In genomic region chr5:32013658-32014057, GRCh38 we compare ENCODE assay signal across 1 cellular context.
TF ChIP-seq lines count a peak whose summit lies in the region.

No MANE protein-coding gene starts in this region.

TF ChIP-seq in IMR-90, 13 proteins besides CTCF, POLR2A, EP300 and RAD21 (continued from another document):
- TF ChIP-seq MXI1 (IDR thresholded peaks at IDR 0.05; ENCODE audit: borderline replicate concordance, low read depth, low read length) (no peak), ELK1 (IDR thresholded peaks at IDR 0.05; ENCODE audit: borderline replicate concordance, low read depth, low read length) (no peak), FOS (IDR thresholded peaks at IDR 0.05; ENCODE audit: low read depth, low read length) (no peak), CEBPB (IDR thresholded peaks at IDR 0.05; ENCODE audit: low read depth, low read length) (no peak), MAZ (IDR thresholded peaks at IDR 0.05; ENCODE audit: borderline replicate concordance, low read depth, low read length) (no peak), NFE2L2 (IDR thresholded peaks at IDR 0.05; ENCODE audit: low read depth, low read length) (no peak), CHD1 (IDR thresholded peaks at IDR 0.05; ENCODE audit: low read depth, low read length) (no peak), RCOR1 (IDR thresholded peaks at IDR 0.05; ENCODE audit: insufficient replicate concordance, low read length) (no peak)
- TF ChIP-seq, protein P1, sequence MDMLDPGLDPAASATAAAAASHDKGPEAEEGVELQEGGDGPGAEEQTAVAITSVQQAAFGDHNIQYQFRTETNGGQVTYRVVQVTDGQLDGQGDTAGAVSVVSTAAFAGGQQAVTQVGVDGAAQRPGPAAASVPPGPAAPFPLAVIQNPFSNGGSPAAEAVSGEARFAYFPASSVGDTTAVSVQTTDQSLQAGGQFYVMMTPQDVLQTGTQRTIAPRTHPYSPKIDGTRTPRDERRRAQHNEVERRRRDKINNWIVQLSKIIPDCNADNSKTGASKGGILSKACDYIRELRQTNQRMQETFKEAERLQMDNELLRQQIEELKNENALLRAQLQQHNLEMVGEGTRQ (IDR thresholded peaks at IDR 0.05; ENCODE audit: low read depth, low read length), result no peak
TF ChIP-seq in IMR-90: peak in this region for 0.
